In the genomic region with DNA sequence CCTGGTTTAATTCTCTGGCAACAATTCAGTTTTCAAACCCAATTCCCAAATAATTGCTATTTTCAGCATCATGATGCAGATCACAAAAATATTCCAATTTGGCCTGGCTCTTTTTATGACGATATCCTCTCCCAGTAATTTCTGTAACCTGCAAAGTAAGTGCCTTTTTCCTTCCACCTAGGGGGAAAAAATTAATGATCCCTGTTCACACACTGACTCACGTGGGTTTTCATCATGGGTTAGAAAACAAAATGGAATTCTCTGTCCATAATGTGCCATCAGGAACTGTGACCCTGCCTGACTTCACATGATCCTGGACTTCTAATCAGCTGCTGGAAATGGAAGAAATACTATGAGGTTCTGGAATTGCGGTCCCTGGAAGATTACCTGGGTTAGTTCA, we compare ENCODE assay signal across 13 cellular contexts. TPM values are rescaled to one million over a fixed set of nuclear protein-coding genes. Genes with fewer than 3 reads are reported as not detected.
DNase-seq lines count a peak whose midpoint lies in the region; ATAC-seq and TF ChIP-seq lines count a peak whose summit lies in the region.
"Had no signal": no experiment of that assay in that cellular context is flagged by ENCODE, and none has a peak within 500 bp of the region (broad histone marks: within the 10 kb centered on the region; RNA-seq: fewer than 3 reads in every experiment).

No MANE protein-coding gene starts in this region.

- TF ChIP-seq POLR2A in upper lobe of left lung (IDR thresholded peaks at IDR 0.05) = no peak

- no peak for TF ChIP-seq EP300 in upper lobe of left lung (IDR thresholded peaks at IDR 0.05)

- H3K9ac ChIP-seq in rectal smooth muscle tissue (ENCODE audit: low read length) = no peak overlapping the region

- DNase-seq in left ventricle myocardium inferior (no peak), left ventricle myocardium superior (no peak), right cardiac atrium (no peak), upper lobe of left lung (no peak), NCI-H82 treated with DMSO at 0.1 percent for 48 hours (lab: John Stamatoyannopoulos, UW; ENCODE audit: unreplicated experiment) (no peak)
- DNase-seq in activated CD4-positive, alpha-beta T cell treated with anti-CD3 and anti-CD28 coated beads for 1 hour = no peak
- DNase-seq: activated CD4-positive, alpha-beta T cell treated with anti-CD3 and anti-CD28 coated beads for 48 hours; adrenal gland; NCI-H1105; stimulated activated CD4-positive, alpha-beta T cell treated with anti-CD3 and anti-CD28 coated beads, Interleukin-12 subunit alpha, Interleukin-12 subunit beta, amount 100 ng/mL, for 4 hours had no signal

- TF ChIP-seq CTCF in left ventricle myocardium inferior (IDR thresholded peaks at IDR 0.05; ENCODE audit: borderline replicate concordance) (no peak), upper lobe of left lung (IDR thresholded peaks at IDR 0.05) (no peak)

- H3K27ac ChIP-seq in left ventricle myocardium inferior (replicated peaks) = peak overlapping the region; percentile 85
- H3K27ac ChIP-seq in right cardiac atrium (ENCODE audit: low read length) = peak overlapping the region; percentile 42
- peak overlapping the region; percentile 81 for H3K27ac ChIP-seq in rectal smooth muscle tissue (ENCODE audit: low read depth, low read length)
- H3K27ac ChIP-seq in upper lobe of left lung = peak overlapping the region in 3 of 4 donors; percentile 47 to 82 (median 80)

- H3K4me3 ChIP-seq in left ventricle myocardium inferior (no peak overlapping the region), right cardiac atrium (ENCODE audit: low read length) (no peak overlapping the region), rectal smooth muscle tissue (ENCODE audit: low read length) (no peak overlapping the region), upper lobe of left lung (no peak overlapping the region)
- H3K4me3 ChIP-seq: adrenal gland, K562 had no signal

- H3K27me3 ChIP-seq in left ventricle myocardium inferior (ENCODE audit: low read depth) (no peaks in the 10 kb centered on the region), right cardiac atrium (ENCODE audit: control insufficient read depth, insufficient read depth) (no peaks in the 10 kb centered on the region), rectal smooth muscle tissue (ENCODE audit: control insufficient read depth, insufficient read depth, low read length) (no peaks in the 10 kb centered on the region), upper lobe of left lung (no peaks in the 10 kb centered on the region)
- H3K27me3 ChIP-seq: adrenal gland had no signal

- ATAC-seq in left ventricle myocardium superior (no peak), right cardiac atrium (no peak), upper lobe of left lung (ENCODE audit: low FRiP score in 2 of 2) (no peak), GM19395 (IDR thresholded peaks at IDR 0.05; ENCODE audit: unreplicated experiment) (no peak)
- ATAC-seq: K562 had no signal

- H3K9me3 ChIP-seq in left ventricle myocardium inferior (replicated peaks) = no peaks in the 10 kb centered on the region
- no peaks in the 10 kb centered on the region for H3K9me3 ChIP-seq in right cardiac atrium (ENCODE audit: control insufficient read depth, low read length)
- no peaks in the 10 kb centered on the region for H3K9me3 ChIP-seq in upper lobe of left lung
- H3K9me3 ChIP-seq: adrenal gland had no signal

- 58% methylated on average over 3 of the region's 3 CpGs for WGBS in right cardiac atrium
- WGBS in upper lobe of left lung, 2 donors = 78 to 88% methylated on average over 3 of the region's 3 CpGs

- H3K4me1 ChIP-seq in left ventricle myocardium inferior (peaks cover 57% of the 10 kb centered on the region), right cardiac atrium (ENCODE audit: control insufficient read depth, insufficient read depth, low read length) (peaks cover 17% of the 10 kb centered on the region), rectal smooth muscle tissue (ENCODE audit: control insufficient read depth, insufficient read depth, low read length) (peaks cover 21% of the 10 kb centered on the region), upper lobe of left lung (peaks cover 33 to 50% (median 46%) of the 10 kb centered on the region in 4 donors)

- intact Hi-C loops in left ventricle myocardium inferior (cut with micrococcal nuclease) (no loop called here), left ventricle myocardium superior (cut with micrococcal nuclease) (no loop called here), right cardiac atrium (cut with DNase I) (no loop called here)

- H3K36me3 ChIP-seq in left ventricle myocardium inferior = peaks cover 45% of the 10 kb centered on the region
- H3K36me3 ChIP-seq in rectal smooth muscle tissue (ENCODE audit: control insufficient read depth, insufficient read depth, low read length) = peaks cover 30% of the 10 kb centered on the region
- peaks cover 0 to 37% (median 28%) of the 10 kb centered on the region in 4 donors for H3K36me3 ChIP-seq in upper lobe of left lung

RNA-seq across cellular contexts. Expression of a gene that starts 24.5 kb away (rescaled TPM):
- total RNA-seq in left ventricle myocardium inferior (121 TPM), left ventricle myocardium superior (121 TPM), right cardiac atrium (100 to 1,000 TPM; 114 to 143 (median 130) TPM), upper lobe of left lung (100 to 1,000 TPM in 5 of 6 donors, 10 to 100 TPM in 1; 90.1 to 123 (median 115) TPM)
- 149 TPM for polyA plus RNA-seq in right cardiac atrium

RNA-seq across cellular contexts. Expression of a gene that starts 47.6 kb away (rescaled TPM):
- total RNA-seq in left ventricle myocardium inferior (15.4 TPM), left ventricle myocardium superior (13.3 TPM), right cardiac atrium (10 to 100 TPM in 3 of 4 donors, 1 to 10 TPM in 1; 9.8 to 12.5 (median 11.3) TPM), upper lobe of left lung (10 to 100 TPM; 28.7 to 44.5 (median 37.4) TPM)
- polyA plus RNA-seq in right cardiac atrium = 3.8 TPM
